Comparison of ENCODE assay signal across 23 cellular contexts in genomic region chr10:75083972-75084833, GRCh38. TPM values are rescaled to one million over a fixed set of nuclear protein-coding genes. Genes with fewer than 3 reads are reported as not detected.
DNase-seq lines count a peak whose midpoint lies in the region; ATAC-seq, FAIRE-seq and TF ChIP-seq lines count a peak whose summit lies in the region.
"Had no signal": no experiment of that assay in that cellular context is flagged by ENCODE, and none has a peak within 500 bp of the region (broad histone marks: within the 10 kb centered on the region; RNA-seq: fewer than 3 reads in every experiment).

No MANE protein-coding gene starts in this region.

- DNase-seq in GM03348 (ENCODE audit: low spot score) (peak; percentile 62), fibroblast of pulmonary artery (ENCODE audit: low read depth) (peak; percentile 43), osteoblast (ENCODE audit: insufficient read length, low spot score, missing footprints) (peak; percentile 85), urothelium cell line (ENCODE audit: low spot score) (no peak), DMS79 (lab: John Stamatoyannopoulos, UW) (no peak)
- no peak for DNase-seq in activated effector memory CD4-positive, alpha-beta T cell treated with anti-CD3 and anti-CD28 coated beads, Interleukin-2, amount 50 U/mL, for 16 hours
- DNase-seq: activated CD8-positive, alpha-beta memory T cell treated with anti-CD3 and anti-CD28 coated beads for 24 hours; activated naive CD4-positive, alpha-beta T cell treated with anti-CD3 and anti-CD28 coated beads, Interleukin-2, amount 10 ng/mL, durations not matched to agents 7 days and 5 days; activated T-cell treated with anti-CD3 and anti-CD28 coated beads, Interleukin-2, amount 50 U/mL, for 4 hours; DMS79 treated with DMSO at 0.1 percent for 48 hours; effector memory CD4-positive, alpha-beta T cell; esophagus squamous epithelium; hippocampal formation; KG1; NCI-H1105; NCI-H2081 treated with DMSO at 0.1 percent for 48 hours; pancreas; RPMI8226; sigmoid colon; testis had no signal

- H3K9me3 ChIP-seq in osteoblast (ENCODE audit: low read depth, low read length): no peaks in the 10 kb centered on the region
- H3K9me3 ChIP-seq: esophagus squamous epithelium, pancreas, testis had no signal

- H3K27ac ChIP-seq in VCaP: peak overlapping the region; percentile 82
- no peak overlapping the region for H3K27ac ChIP-seq in osteoblast (ENCODE audit: low read depth, low read length)
- H3K27ac ChIP-seq: esophagus squamous epithelium, pancreas, sigmoid colon, testis had no signal

- no peak for ATAC-seq in activated CD4-positive, CD25-positive, alpha-beta regulatory T cell treated with anti-CD3 and anti-CD28 coated beads, Interleukin-2, amount 50 U/mL, for 24 hours
- ATAC-seq: activated T-cell treated with anti-CD3 and anti-CD28 coated beads, Interleukin-2, amount 50 U/mL, for 4 hours; pancreas had no signal

- no peak overlapping the region for H2AFZ ChIP-seq in osteoblast (ENCODE audit: low read length)

- no peaks in the 10 kb centered on the region for H3K36me3 ChIP-seq in osteoblast (ENCODE audit: insufficient read depth, low read length)
- H3K36me3 ChIP-seq: esophagus squamous epithelium, pancreas, sigmoid colon had no signal

- no peaks in the 10 kb centered on the region for H4K20me1 ChIP-seq in osteoblast (ENCODE audit: insufficient read depth, low read length)

- peaks cover 3% of the 10 kb centered on the region for H3K27me3 ChIP-seq in osteoblast (ENCODE audit: insufficient read depth, low read length)
- H3K27me3 ChIP-seq: pancreas, sigmoid colon, testis had no signal

- no peaks in the 10 kb centered on the region for H3K4me1 ChIP-seq in osteoblast (ENCODE audit: insufficient read depth, low read length)
- H3K4me1 ChIP-seq: pancreas, sigmoid colon, testis had no signal

- FAIRE-seq in urothelium cell line (lab: Jason Lieb, UNC): no peak
- FAIRE-seq: H54, pancreas had no signal

- no peak overlapping the region for H3K4me3 ChIP-seq in fibroblast of pulmonary artery (replicated peaks; ENCODE audit: low read depth, low read length)
- no peak overlapping the region for H3K4me3 ChIP-seq in osteoblast (ENCODE audit: insufficient read depth, low read length)
- H3K4me3 ChIP-seq: esophagus squamous epithelium, pancreas, sigmoid colon, testis had no signal

- no peaks in the 10 kb centered on the region for H3K79me2 ChIP-seq in osteoblast (ENCODE audit: insufficient read depth, low read length)

- no peak overlapping the region for H3K4me2 ChIP-seq in osteoblast (ENCODE audit: insufficient read depth, low read length)

- TF ChIP-seq CTCF in VCaP (conservative IDR thresholded peaks at IDR 0.05): no peak
- TF ChIP-seq CTCF in fibroblast of pulmonary artery (IDR thresholded peaks at IDR 0.05; ENCODE audit: low read length, missing control alignments): no peak
- no peak for TF ChIP-seq CTCF in osteoblast (IDR thresholded peaks at IDR 0.05; ENCODE audit: extremely low read depth, low read depth, low read length)

RNA-seq across cellular contexts. Expression of gene SAMD8, which starts 27.3 kb away (rescaled TPM):
- total RNA-seq in osteoblast: 30.6 and 31.5 TPM in 2 replicates

Comparison
In these comparisons a context has a peak if more than half of its experiments do, and no peak if none do; other contexts are left out.
1. DNase-seq: peak in GM03348 (single experiment), fibroblast of pulmonary artery (single experiment) and osteoblast (single experiment); none in activated effector memory CD4-positive, alpha-beta T cell treated with anti-CD3 and anti-CD28 coated beads, Interleukin-2, amount 50 U/mL, for 16 hours (single experiment), urothelium cell line (single experiment) and DMS79 (single experiment).